In genomic region chr16:3157229-3158013, GRCh38 we compare ENCODE assay signal across 2 cellular contexts.
A peak's percentile ranks its signal among the peaks of the same experiment; 100 is the strongest.
TF ChIP-seq lines count a peak whose summit lies in the region.

No MANE protein-coding gene starts in this region.

TF ChIP-seq in WTC11, 78 proteins besides CTCF, POLR2A, EP300 and RAD21 (continues in another document):
- TF ChIP-seq AR (CRISPR knock-in tag; IDR thresholded peaks at IDR 0.05) (no peak), PRDM15 (CRISPR knock-in tag; IDR thresholded peaks at IDR 0.05) (0 out of 2 replicates have a peak, but pooled peaks have one; percentile 28), HMGXB4 (CRISPR knock-in tag; IDR thresholded peaks at IDR 0.05) (peak; percentile 44; the same call in 1 of the 2 replicates), ZNF671 (CRISPR knock-in tag; IDR thresholded peaks at IDR 0.05) (no peak), NFE2L1 (CRISPR knock-in tag; IDR thresholded peaks at IDR 0.05) (no peak), PRRX2 (CRISPR knock-in tag; IDR thresholded peaks at IDR 0.05) (0 out of 2 replicates have a peak, but pooled peaks have one; percentile 10), ZNF532 (CRISPR knock-in tag; IDR thresholded peaks at IDR 0.05; ENCODE audit: borderline replicate concordance) (0 out of 2 replicates have a peak, but pooled peaks have one; percentile 43), FOXP1 (CRISPR knock-in tag; IDR thresholded peaks at IDR 0.05; ENCODE audit: borderline replicate concordance) (peak; percentile 31; the same call in 1 of the 2 replicates), MAX (CRISPR knock-in tag; IDR thresholded peaks at IDR 0.05) (peak; percentile 41; the same call in 1 of the 2 replicates)

TF ChIP-seq in HepG2, 621 proteins besides CTCF, POLR2A, EP300 and RAD21 (continues in another document):
- 0 out of 2 replicates have a peak, but pooled peaks have one; percentile 38 for TF ChIP-seq SIN3A (IDR thresholded peaks at IDR 0.05; ENCODE audit: borderline replicate concordance, low read depth, low read length)
- TF ChIP-seq ZBED4 (CRISPR knock-in tag; IDR thresholded peaks at IDR 0.05; ENCODE audit: borderline replicate concordance), result no peak
- TF ChIP-seq ZNF768 (CRISPR knock-in tag; IDR thresholded peaks at IDR 0.05), result no peak
- TF ChIP-seq SMARCE1 (IDR thresholded peaks at IDR 0.05; ENCODE audit: borderline replicate concordance), result no peak
- TF ChIP-seq MTA1 (CRISPR knock-in tag; IDR thresholded peaks at IDR 0.05; ENCODE audit: borderline replicate concordance), result peak; percentile 59; the same call in 1 of the 2 replicates
- TF ChIP-seq HMGXB4 (CRISPR knock-in tag; IDR thresholded peaks at IDR 0.05; ENCODE audit: borderline replicate concordance in 1 of 2, low read depth in 1 of 2), result peak; percentile 77 to 97; a peak in 2 of 4 replicates
- no peak for TF ChIP-seq PLRG1 (conservative IDR thresholded peaks at IDR 0.05)
- peak; percentile 60; the same call in 1 of the 2 replicates for TF ChIP-seq BRD4 (CRISPR knock-in tag; IDR thresholded peaks at IDR 0.05)
- peak; percentile 54; the same call in 1 of the 2 replicates for TF ChIP-seq ZNF12 (CRISPR knock-in tag; IDR thresholded peaks at IDR 0.05)
- TF ChIP-seq ZNF407 (CRISPR knock-in tag; IDR thresholded peaks at IDR 0.05; ENCODE audit: not compliant biosample characterization), result peak; percentile 21
- no peak for TF ChIP-seq PRDM4 (CRISPR knock-in tag; IDR thresholded peaks at IDR 0.05; ENCODE audit: borderline replicate concordance)
- TF ChIP-seq SAFB2 (CRISPR knock-in tag; IDR thresholded peaks at IDR 0.05; ENCODE audit: borderline replicate concordance, low read depth), result no peak
- TF ChIP-seq PTBP1 (IDR thresholded peaks at IDR 0.05; ENCODE audit: low read depth, low read length, poor library complexity, severe bottlenecking), result peak; percentile 27
- TF ChIP-seq ZBTB21 (CRISPR knock-in tag; IDR thresholded peaks at IDR 0.05), result 0 out of 2 replicates have a peak, but pooled peaks have one; percentile 31
- no peak for TF ChIP-seq TCF7 (IDR thresholded peaks at IDR 0.05; ENCODE audit: low read depth)
- 0 out of 2 replicates have a peak, but pooled peaks have one; percentile 82 for TF ChIP-seq ZFP90 (CRISPR knock-in tag; IDR thresholded peaks at IDR 0.05; ENCODE audit: borderline replicate concordance)
- no peak for TF ChIP-seq SP140L (CRISPR knock-in tag; IDR thresholded peaks at IDR 0.05; ENCODE audit: borderline replicate concordance)
- TF ChIP-seq SRSF9 (IDR thresholded peaks at IDR 0.05; ENCODE audit: borderline replicate concordance, insufficient read depth, low read depth, low read length, poor library complexity, severe bottlenecking), result no peak
- no peak for TF ChIP-seq ZSCAN30 (CRISPR knock-in tag; IDR thresholded peaks at IDR 0.05)
- TF ChIP-seq IRX3 (CRISPR knock-in tag; IDR thresholded peaks at IDR 0.05; ENCODE audit: borderline replicate concordance, low read depth), result no peak
- TF ChIP-seq ZNF224 (CRISPR knock-in tag; IDR thresholded peaks at IDR 0.05), result 0 out of 2 replicates have a peak, but pooled peaks have one; percentile 64
- TF ChIP-seq ERF (CRISPR knock-in tag; IDR thresholded peaks at IDR 0.05), result no peak
- no peak for TF ChIP-seq ZNF7 (CRISPR knock-in tag; IDR thresholded peaks at IDR 0.05)
- no peak for TF ChIP-seq BCL6 (CRISPR knock-in tag; IDR thresholded peaks at IDR 0.05)
- no peak for TF ChIP-seq ZNF20 (CRISPR knock-in tag; IDR thresholded peaks at IDR 0.05)
- no peak for TF ChIP-seq ZNF180 (CRISPR knock-in tag; IDR thresholded peaks at IDR 0.05; ENCODE audit: borderline replicate concordance, low read depth)
- no peak for TF ChIP-seq ZNF496 (CRISPR knock-in tag; IDR thresholded peaks at IDR 0.05; ENCODE audit: insufficient replicate concordance)
- TF ChIP-seq RERE (CRISPR knock-in tag; IDR thresholded peaks at IDR 0.05; ENCODE audit: low read depth), result no peak
